In the genomic region with DNA sequence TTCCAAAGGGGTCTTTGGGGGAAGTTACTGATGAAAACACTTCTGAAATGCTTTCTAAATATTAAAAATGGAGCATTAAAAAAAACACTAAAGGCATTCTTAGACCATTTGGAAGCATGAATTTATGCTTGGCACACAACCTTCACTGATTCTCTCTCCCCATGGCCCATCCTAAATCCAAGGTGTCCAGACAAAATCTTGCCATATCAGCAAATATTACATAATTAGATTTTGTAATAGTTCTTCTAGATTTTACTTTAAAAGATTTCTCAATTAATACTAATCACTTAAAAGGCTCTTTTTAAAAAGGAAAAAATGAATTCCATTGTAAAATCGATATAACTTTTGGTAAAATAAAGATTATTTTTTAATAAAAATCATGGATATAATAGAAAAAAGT, we compare ENCODE assay signal across 2 cellular contexts.
TF ChIP-seq lines count a peak whose summit lies in the region.

No MANE protein-coding gene starts in this region.

TF ChIP-seq in IMR-90, 13 proteins besides CTCF, POLR2A, EP300 and RAD21:
- no peak for TF ChIP-seq CEBPB (IDR thresholded peaks at IDR 0.05; ENCODE audit: low read depth, low read length)
- TF ChIP-seq MAFK (IDR thresholded peaks at IDR 0.05; ENCODE audit: low read depth, low read length) = peak; percentile 90

TF ChIP-seq in K562, 482 proteins besides CTCF, POLR2A, EP300 and RAD21:
- no peak for TF ChIP-seq BCL6 (CRISPR knock-in tag; IDR thresholded peaks at IDR 0.05)
- no peak for TF ChIP-seq GTF2E2 (tag; IDR thresholded peaks at IDR 0.05)
- peak; percentile 30; the same call in 1 of the 2 replicates for TF ChIP-seq C11orf30 (IDR thresholded peaks at IDR 0.05; ENCODE audit: low read depth)
- TF ChIP-seq, protein P1, sequence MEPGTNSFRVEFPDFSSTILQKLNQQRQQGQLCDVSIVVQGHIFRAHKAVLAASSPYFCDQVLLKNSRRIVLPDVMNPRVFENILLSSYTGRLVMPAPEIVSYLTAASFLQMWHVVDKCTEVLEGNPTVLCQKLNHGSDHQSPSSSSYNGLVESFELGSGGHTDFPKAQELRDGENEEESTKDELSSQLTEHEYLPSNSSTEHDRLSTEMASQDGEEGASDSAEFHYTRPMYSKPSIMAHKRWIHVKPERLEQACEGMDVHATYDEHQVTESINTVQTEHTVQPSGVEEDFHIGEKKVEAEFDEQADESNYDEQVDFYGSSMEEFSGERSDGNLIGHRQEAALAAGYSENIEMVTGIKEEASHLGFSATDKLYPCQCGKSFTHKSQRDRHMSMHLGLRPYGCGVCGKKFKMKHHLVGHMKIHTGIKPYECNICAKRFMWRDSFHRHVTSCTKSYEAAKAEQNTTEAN (CRISPR knock-in tag; IDR thresholded peaks at IDR 0.05) = no peak
- TF ChIP-seq RBM17 (IDR thresholded peaks at IDR 0.05; ENCODE audit: borderline replicate concordance, low read depth, low read length) = no peak
- no peak for TF ChIP-seq TRIM28 (IDR thresholded peaks at IDR 0.05)
- peak; percentile 60 for TF ChIP-seq MAFF (IDR thresholded peaks at IDR 0.05; ENCODE audit: low read length)
- TF ChIP-seq MAFK (IDR thresholded peaks at IDR 0.05; ENCODE audit: low read length) = peak; percentile 48; the same call in 1 of the 2 replicates
- peak; percentile 53; the same call in 1 of the 2 replicates for TF ChIP-seq ZNF316 (IDR thresholded peaks at IDR 0.05)
